ENCODE assay signal across 1 cellular context in the genomic region with DNA sequence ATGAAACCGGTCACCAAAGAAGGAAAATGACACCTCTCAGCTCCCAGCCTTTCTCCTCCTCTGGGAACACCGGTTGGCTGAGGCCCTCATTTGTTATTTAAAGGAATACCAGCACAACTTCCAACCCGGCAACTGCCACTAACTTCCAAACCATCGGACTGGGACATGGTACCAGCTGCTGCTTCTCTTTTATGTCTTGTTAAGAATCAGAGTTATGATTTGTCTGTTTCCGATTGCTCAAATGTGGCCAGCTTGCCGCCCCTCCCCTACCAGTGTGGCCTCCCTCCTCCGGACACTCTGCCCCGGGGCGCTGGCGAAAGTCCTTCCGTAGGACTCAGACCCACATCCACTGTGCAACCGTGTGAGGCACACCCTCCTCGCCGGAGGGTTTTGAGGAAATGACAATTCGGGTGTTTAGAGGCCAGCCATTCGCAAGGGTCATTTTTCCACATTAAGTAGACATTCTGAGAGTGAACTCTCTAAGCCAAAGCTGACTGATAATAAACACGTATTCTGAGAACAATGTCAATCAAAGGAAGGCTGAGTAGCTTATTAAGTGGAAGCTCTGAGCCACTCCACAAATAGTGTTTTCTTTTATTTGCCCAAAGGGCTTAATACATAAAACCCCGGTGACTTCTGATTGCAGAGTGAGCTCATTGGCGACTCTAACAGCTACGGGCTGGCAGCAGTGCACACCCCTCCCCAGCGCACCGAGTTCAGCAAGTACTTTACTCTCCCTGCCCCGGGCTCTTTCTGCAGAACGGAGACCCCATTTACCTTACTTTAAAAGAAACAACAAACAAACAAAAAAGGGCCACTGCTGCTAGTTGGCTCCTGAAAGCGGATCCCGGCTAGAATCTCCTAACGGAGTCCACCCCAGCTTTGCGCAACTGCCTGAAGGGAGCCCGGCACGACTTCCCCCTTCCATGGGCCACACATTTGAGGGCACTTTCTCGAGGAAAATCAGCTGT.
TF ChIP-seq lines count a peak whose summit lies in the region.

No MANE protein-coding gene starts in this region.

TF ChIP-seq in HEK293, 187 proteins besides CTCF, POLR2A, EP300 and RAD21 (continued from another document):
- TF ChIP-seq ZFHX2 (tag by site-specific recombination; conservative IDR thresholded peaks at IDR 0.05) (peak; percentile 30; the same call in 1 of the 2 replicates), ZBTB8A (tag by site-specific recombination; IDR thresholded peaks at IDR 0.05) (peak; percentile 53; the same call in 1 of the 2 replicates), ZNF140 (tag by site-specific recombination; IDR thresholded peaks at IDR 0.05) (no peak), ZEB2 (tag by site-specific recombination; IDR thresholded peaks at IDR 0.05) (peak; percentile 37; the same call in 1 of the 2 replicates), OSR2 (tag by site-specific recombination; IDR thresholded peaks at IDR 0.05) (peak; percentile 88), ZBTB17 (tag by site-specific recombination; IDR thresholded peaks at IDR 0.05) (no peak), TRIM28 (IDR thresholded peaks at IDR 0.05; ENCODE audit: borderline replicate concordance, low read length) (peak; percentile 59), ZBTB20 (tag by site-specific recombination; IDR thresholded peaks at IDR 0.05) (peak; percentile 6; the same call in 1 of the 2 replicates), KLF10 (tag by site-specific recombination; IDR thresholded peaks at IDR 0.05) (peak; percentile 34; the same call in 1 of the 2 replicates), SP7 (tag by site-specific recombination; IDR thresholded peaks at IDR 0.05) (peak; percentile 29; the same call in 1 of the 2 replicates), ZNF146 (tag by site-specific recombination; IDR thresholded peaks at IDR 0.05) (no peak)
- TF ChIP-seq, protein P1, sequence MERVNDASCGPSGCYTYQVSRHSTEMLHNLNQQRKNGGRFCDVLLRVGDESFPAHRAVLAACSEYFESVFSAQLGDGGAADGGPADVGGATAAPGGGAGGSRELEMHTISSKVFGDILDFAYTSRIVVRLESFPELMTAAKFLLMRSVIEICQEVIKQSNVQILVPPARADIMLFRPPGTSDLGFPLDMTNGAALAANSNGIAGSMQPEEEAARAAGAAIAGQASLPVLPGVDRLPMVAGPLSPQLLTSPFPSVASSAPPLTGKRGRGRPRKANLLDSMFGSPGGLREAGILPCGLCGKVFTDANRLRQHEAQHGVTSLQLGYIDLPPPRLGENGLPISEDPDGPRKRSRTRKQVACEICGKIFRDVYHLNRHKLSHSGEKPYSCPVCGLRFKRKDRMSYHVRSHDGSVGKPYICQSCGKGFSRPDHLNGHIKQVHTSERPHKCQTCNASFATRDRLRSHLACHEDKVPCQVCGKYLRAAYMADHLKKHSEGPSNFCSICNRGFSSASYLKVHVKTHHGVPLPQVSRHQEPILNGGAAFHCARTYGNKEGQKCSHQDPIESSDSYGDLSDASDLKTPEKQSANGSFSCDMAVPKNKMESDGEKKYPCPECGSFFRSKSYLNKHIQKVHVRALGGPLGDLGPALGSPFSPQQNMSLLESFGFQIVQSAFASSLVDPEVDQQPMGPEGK (tag by site-specific recombination; IDR thresholded peaks at IDR 0.05) = 0 out of 2 replicates have a peak, but pooled peaks have one; percentile 17
- TF ChIP-seq, protein P2, sequence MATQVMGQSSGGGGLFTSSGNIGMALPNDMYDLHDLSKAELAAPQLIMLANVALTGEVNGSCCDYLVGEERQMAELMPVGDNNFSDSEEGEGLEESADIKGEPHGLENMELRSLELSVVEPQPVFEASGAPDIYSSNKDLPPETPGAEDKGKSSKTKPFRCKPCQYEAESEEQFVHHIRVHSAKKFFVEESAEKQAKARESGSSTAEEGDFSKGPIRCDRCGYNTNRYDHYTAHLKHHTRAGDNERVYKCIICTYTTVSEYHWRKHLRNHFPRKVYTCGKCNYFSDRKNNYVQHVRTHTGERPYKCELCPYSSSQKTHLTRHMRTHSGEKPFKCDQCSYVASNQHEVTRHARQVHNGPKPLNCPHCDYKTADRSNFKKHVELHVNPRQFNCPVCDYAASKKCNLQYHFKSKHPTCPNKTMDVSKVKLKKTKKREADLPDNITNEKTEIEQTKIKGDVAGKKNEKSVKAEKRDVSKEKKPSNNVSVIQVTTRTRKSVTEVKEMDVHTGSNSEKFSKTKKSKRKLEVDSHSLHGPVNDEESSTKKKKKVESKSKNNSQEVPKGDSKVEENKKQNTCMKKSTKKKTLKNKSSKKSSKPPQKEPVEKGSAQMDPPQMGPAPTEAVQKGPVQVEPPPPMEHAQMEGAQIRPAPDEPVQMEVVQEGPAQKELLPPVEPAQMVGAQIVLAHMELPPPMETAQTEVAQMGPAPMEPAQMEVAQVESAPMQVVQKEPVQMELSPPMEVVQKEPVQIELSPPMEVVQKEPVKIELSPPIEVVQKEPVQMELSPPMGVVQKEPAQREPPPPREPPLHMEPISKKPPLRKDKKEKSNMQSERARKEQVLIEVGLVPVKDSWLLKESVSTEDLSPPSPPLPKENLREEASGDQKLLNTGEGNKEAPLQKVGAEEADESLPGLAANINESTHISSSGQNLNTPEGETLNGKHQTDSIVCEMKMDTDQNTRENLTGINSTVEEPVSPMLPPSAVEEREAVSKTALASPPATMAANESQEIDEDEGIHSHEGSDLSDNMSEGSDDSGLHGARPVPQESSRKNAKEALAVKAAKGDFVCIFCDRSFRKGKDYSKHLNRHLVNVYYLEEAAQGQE (tag by site-specific recombination; IDR thresholded peaks at IDR 0.05) = 0 out of 2 replicates have a peak, but pooled peaks have one; percentile 10
- TF ChIP-seq, protein P3, sequence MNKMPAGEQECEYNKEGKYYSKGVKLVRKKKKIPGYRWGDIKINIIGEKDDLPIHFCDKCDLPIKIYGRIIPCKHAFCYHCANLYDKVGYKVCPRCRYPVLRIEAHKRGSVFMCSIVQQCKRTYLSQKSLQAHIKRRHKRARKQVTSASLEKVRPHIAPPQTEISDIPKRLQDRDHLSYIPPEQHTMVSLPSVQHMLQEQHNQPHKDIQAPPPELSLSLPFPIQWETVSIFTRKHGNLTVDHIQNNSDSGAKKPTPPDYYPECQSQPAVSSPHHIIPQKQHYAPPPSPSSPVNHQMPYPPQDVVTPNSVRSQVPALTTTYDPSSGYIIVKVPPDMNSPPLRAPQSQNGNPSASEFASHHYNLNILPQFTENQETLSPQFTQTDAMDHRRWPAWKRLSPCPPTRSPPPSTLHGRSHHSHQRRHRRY (tag by site-specific recombination; IDR thresholded peaks at IDR 0.05) = no peak
